15 cellular contexts compared by ENCODE assay signal in genomic region chr12:120901818-120902217, GRCh38. TPM values are rescaled to one million over a fixed set of nuclear protein-coding genes. Genes with fewer than 3 reads are reported as not detected.
DNase-seq lines count a peak whose midpoint lies in the region; ATAC-seq and TF ChIP-seq lines count a peak whose summit lies in the region.
"Had no signal": no experiment of that assay in that cellular context is flagged by ENCODE, and none has a peak within 500 bp of the region (broad histone marks: within the 10 kb centered on the region; RNA-seq: fewer than 3 reads in every experiment).

No MANE protein-coding gene starts in this region.

- peak overlapping the region in 5 of 7 donors; percentile 1 to 54 (median 43) for H3K27ac Mint-ChIP-seq in CD14-positive monocyte
- H3K27ac Mint-ChIP-seq in activated naive CD8-positive, alpha-beta T cell treated with anti-CD3 and anti-CD28 coated beads for 36 hours = no peak overlapping the region
- peak overlapping the region in 4 of 6 donors; percentile 26 to 89 (median 76) for H3K27ac Mint-ChIP-seq in naive B cell

- DNase-seq in CD14-positive monocyte (ENCODE audit: low spot score) (no peak), naive B cell (no peak), NCI-H69 (lab: John Stamatoyannopoulos, UW) (no peak), osteoblast (ENCODE audit: insufficient read length, low spot score, missing footprints) (no peak)
- DNase-seq in activated naive CD8-positive, alpha-beta T cell treated with anti-CD3 and anti-CD28 coated beads for 36 hours = no peak
- no peak for DNase-seq in effector CD8-positive, alpha-beta T cell (lab: John Stamatoyannopoulos, UW)
- DNase-seq: activated naive CD4-positive, alpha-beta T cell treated with anti-CD3 and anti-CD28 coated beads, Interleukin-2, amount 50 U/mL, for 16 hours; effector memory CD4-positive, alpha-beta T cell; IMR-90; NCI-H2107; RPMI8226; stomach had no signal

- H3K27me3 Mint-ChIP-seq in CD14-positive monocyte (ENCODE audit: low read depth in 3 of 3) (no peaks in the 10 kb centered on the region), naive B cell (no peaks in the 10 kb centered on the region)
- H3K27me3 Mint-ChIP-seq in activated naive CD8-positive, alpha-beta T cell treated with anti-CD3 and anti-CD28 coated beads for 36 hours = no peaks in the 10 kb centered on the region

- H3K36me3 Mint-ChIP-seq in CD14-positive monocyte (peaks cover 7 to 16% of the 10 kb centered on the region in 2 donors), naive B cell (no peaks in the 10 kb centered on the region)
- H3K36me3 Mint-ChIP-seq in activated naive CD8-positive, alpha-beta T cell treated with anti-CD3 and anti-CD28 coated beads for 36 hours = peaks cover 15% of the 10 kb centered on the region

- no peak overlapping the region for H3K4me2 ChIP-seq in osteoblast (ENCODE audit: insufficient read depth, low read length)

- no peaks in the 10 kb centered on the region for H3K36me3 ChIP-seq in osteoblast (ENCODE audit: insufficient read depth, low read length)

- peaks cover 38% of the 10 kb centered on the region for H3K4me1 Mint-ChIP-seq in CD14-positive monocyte
- peaks cover 26% of the 10 kb centered on the region for H3K4me1 Mint-ChIP-seq in activated naive CD8-positive, alpha-beta T cell treated with anti-CD3 and anti-CD28 coated beads for 36 hours
- peaks cover 41 to 59% (median 43%) of the 10 kb centered on the region in 3 donors for H3K4me1 Mint-ChIP-seq in naive B cell

- TF ChIP-seq CTCF in CD14-positive monocyte (IDR thresholded peaks at IDR 0.05) = no peak
- TF ChIP-seq CTCF in osteoblast (IDR thresholded peaks at IDR 0.05; ENCODE audit: extremely low read depth, low read depth, low read length) = no peak

- peaks cover 66% of the 10 kb centered on the region for H3K79me2 ChIP-seq in osteoblast (ENCODE audit: insufficient read depth, low read length)

- no peaks in the 10 kb centered on the region for H3K27me3 ChIP-seq in osteoblast (ENCODE audit: insufficient read depth, low read length)
- H3K27me3 ChIP-seq: stomach had no signal

- H4K20me1 ChIP-seq in osteoblast (ENCODE audit: insufficient read depth, low read length) = peaks cover 24% of the 10 kb centered on the region

- no peak overlapping the region for H3K27ac ChIP-seq in osteoblast (ENCODE audit: low read depth, low read length)

- no peak overlapping the region for H2AFZ ChIP-seq in osteoblast (ENCODE audit: low read length)

- H3K9me3 ChIP-seq in osteoblast (ENCODE audit: low read depth, low read length) = no peaks in the 10 kb centered on the region
- H3K9me3 ChIP-seq: stomach had no signal

- ATAC-seq in GM18867 (IDR thresholded peaks at IDR 0.05; ENCODE audit: unreplicated experiment) (peak; percentile 28), naive B cell (ENCODE audit: low read depth in 2 of 2) (no peak), HG03159 (IDR thresholded peaks at IDR 0.05; ENCODE audit: unreplicated experiment) (no peak)
- ATAC-seq: activated CD4-positive, CD25-positive, alpha-beta regulatory T cell treated with anti-CD3 and anti-CD28 coated beads, Interleukin-2, amount 50 U/mL, for 24 hours had no signal

- H3K4me3 Mint-ChIP-seq in CD14-positive monocyte = no peak overlapping the region
- H3K4me3 Mint-ChIP-seq in activated naive CD8-positive, alpha-beta T cell treated with anti-CD3 and anti-CD28 coated beads for 36 hours = peak overlapping the region; percentile 98
- H3K4me3 Mint-ChIP-seq in naive B cell = peak overlapping the region in 5 of 8 donors; percentile 6 to 100 (median 83)

- H3K9me3 Mint-ChIP-seq in CD14-positive monocyte (peaks cover 0 to 3% (median 0%) of the 10 kb centered on the region in 7 donors), naive B cell (no peaks in the 10 kb centered on the region)
- no peaks in the 10 kb centered on the region for H3K9me3 Mint-ChIP-seq in activated naive CD8-positive, alpha-beta T cell treated with anti-CD3 and anti-CD28 coated beads for 36 hours

- H3K4me3 ChIP-seq in osteoblast (ENCODE audit: insufficient read depth, low read length) = no peak overlapping the region

- peaks cover 10% of the 10 kb centered on the region for H3K4me1 ChIP-seq in osteoblast (ENCODE audit: insufficient read depth, low read length)

- intact Hi-C loops in CD14-positive monocyte (cut with micrococcal nuclease) = loop anchor here (5.0 to 10.0 kb wide), 2 partner anchors 45 to 47 kb away; no protein-coding TSS in a partner anchor

RNA-seq across cellular contexts. Expression of gene SPPL3, which starts 2.3 kb away (rescaled TPM):
- 10 to 100 TPM; 14.5 to 18.6 TPM for polyA plus RNA-seq in CD14-positive monocyte
- total RNA-seq in activated naive CD8-positive, alpha-beta T cell treated with anti-CD3 and anti-CD28 coated beads for 36 hours = 10 to 100 TPM; 24.7 to 27.6 TPM
- 10 to 100 TPM; 17.5 to 47.5 (median 30.1) TPM for polyA plus RNA-seq in naive B cell (ENCODE audit: low read depth in 6 of 6)
- 10.9 TPM in 2 replicates for total RNA-seq in osteoblast

Comparison
In these comparisons a context has a peak if more than half of its experiments do, and no peak if none do; other contexts are left out.
1. H3K4me3 Mint-ChIP-seq: peak in activated naive CD8-positive, alpha-beta T cell treated with anti-CD3 and anti-CD28 coated beads for 36 hours (single experiment) and naive B cell (5 of 8); none in CD14-positive monocyte (0 of 2).